Comparison of ENCODE assay signal across 8 cellular contexts in genomic region chr7:98168181-98168903, GRCh38. TPM values are rescaled to one million over a fixed set of nuclear protein-coding genes. Genes with fewer than 3 reads are reported as not detected.
DNase-seq lines count a peak whose midpoint lies in the region; ATAC-seq, FAIRE-seq and TF ChIP-seq lines count a peak whose summit lies in the region.

No MANE protein-coding gene starts in this region.

- no peaks in the 10 kb centered on the region for H3K79me2 ChIP-seq in GM12878 (ENCODE audit: control insufficient read depth, insufficient read depth, low read length)

- peak; percentile 66 for DNase-seq in Calu3
- peak; percentile 81 for DNase-seq in NAMALWA (ENCODE audit: low spot score)
- peak; percentile 49 for DNase-seq in T-helper 2 cell treated with Interferon-gamma antibody and Interleukin-4, amounts not matched to agents 5 μg/mL and 100 μg/mL, for 36 hours (ENCODE audit: low spot score)
- peak; percentile 16 for DNase-seq in GM12878 (ENCODE audit: low read depth, low spot score)
- DNase-seq in iPS DF 19.7 (ENCODE audit: low read depth, low spot score), result peak; percentile 54
- peak; percentile 21 to 70 (median 52) for DNase-seq in stimulated activated CD4-positive, alpha-beta T cell treated with anti-CD3 and anti-CD28 coated beads, Interleukin-12 subunit alpha, Interleukin-12 subunit beta, amount 100 ng/mL, for 48 hours (ENCODE audit: low read depth in 2 of 3, low spot score in 1 of 3)

- no peak overlapping the region for H3K9ac ChIP-seq in GM12878 (ENCODE audit: control insufficient read depth, insufficient read depth, low read length)

- no peaks in the 10 kb centered on the region for H3K27me3 Mint-ChIP-seq in Calu3 (ENCODE audit: unreplicated experiment)
- H3K27me3 Mint-ChIP-seq in T-helper 2 cell treated with Interferon-gamma antibody and Interleukin-4, amounts not matched to agents 5 μg/mL and 100 μg/mL, for 36 hours (ENCODE audit: low read depth), result no peaks in the 10 kb centered on the region

- no peaks in the 10 kb centered on the region for H3K4me1 ChIP-seq in GM12878 (ENCODE audit: control insufficient read depth, insufficient read depth, low read length)

- H3K4me3 Mint-ChIP-seq in Calu3 (ENCODE audit: low read depth, unreplicated experiment), result no peak overlapping the region
- H3K4me3 Mint-ChIP-seq in T-helper 2 cell treated with Interferon-gamma antibody and Interleukin-4, amounts not matched to agents 5 μg/mL and 100 μg/mL, for 36 hours, result no peak overlapping the region

- peak; percentile 87 for TF ChIP-seq RAD21 in GM12878 (IDR thresholded peaks at IDR 0.05; ENCODE audit: insufficient read depth, low read depth, low read length)

- H3K4me1 Mint-ChIP-seq in Calu3 (ENCODE audit: low read depth, unreplicated experiment), result no peaks in the 10 kb centered on the region
- H3K4me1 Mint-ChIP-seq in T-helper 2 cell treated with Interferon-gamma antibody and Interleukin-4, amounts not matched to agents 5 μg/mL and 100 μg/mL, for 36 hours (ENCODE audit: low read depth), result no peaks in the 10 kb centered on the region

- H3K27ac ChIP-seq in GM12878 (ENCODE audit: control insufficient read depth, insufficient read depth), result no peak overlapping the region

- SMC1A ChIA-PET in GM12878 (lab: Charles Lee; ENCODE audit: uncharacterized antibody, unreplicated experiment), result interaction anchor here (0.9 to 7.3 kb wide), 22 partner anchors 9 to 234 kb away, joined by 3 to 195 read pairs (median 5); partner anchors contain the start of gene LMTK2

- H3K4me2 ChIP-seq in GM12878 (ENCODE audit: control insufficient read depth, insufficient read depth), result no peak overlapping the region

- ATAC-seq in GM21447 (IDR thresholded peaks at IDR 0.05; ENCODE audit: unreplicated experiment) (peak; percentile 61), GM12878 (peak; percentile 74), HG02588 (IDR thresholded peaks at IDR 0.05; ENCODE audit: unreplicated experiment) (no peak)

- TF ChIP-seq POLR2A in GM12878 (IDR thresholded peaks at IDR 0.05; ENCODE audit: low read depth, low read length), result no peak

- TF ChIP-seq EP300 in GM12878 (IDR thresholded peaks at IDR 0.05; ENCODE audit: borderline replicate concordance in 1 of 2, control insufficient read depth in 1 of 2, low read depth in 2 of 2, low read length in 2 of 2), result no peak

- no peaks in the 10 kb centered on the region for H4K20me1 ChIP-seq in GM12878 (ENCODE audit: control insufficient read depth, insufficient read depth)

- CTCF ChIA-PET in Calu3 (lab: Charles Lee), result interaction anchor here (1.0 to 2.0 kb wide), 4 partner anchors 33 to 146 kb away, joined by 3 to 32 read pairs (median 4); no protein-coding TSS in a partner anchor
- CTCF ChIA-PET in GM12878 (lab: Yijun Ruan, JAX), result interaction anchor here (0.6 to 10.0 kb wide), 42 partner anchors 9 to 1077 kb away, joined by 3 to 450 read pairs (median 5); partner anchors contain the start of genes BAIAP2L1 and LMTK2

- POLR2A ChIA-PET in GM12878 (lab: Charles Lee), result interaction anchor here (0.9 to 1.3 kb wide), 4 partner anchors 13 to 147 kb away, joined by 3 to 6 read pairs (median 4); partner anchors contain the start of gene LMTK2

- FAIRE-seq in GM12878 (lab: Jason Lieb, UNC), result peak; percentile 74

- no peaks in the 10 kb centered on the region for H3K36me3 Mint-ChIP-seq in Calu3 (ENCODE audit: insufficient read depth, unreplicated experiment)
- peaks cover 2% of the 10 kb centered on the region for H3K36me3 Mint-ChIP-seq in T-helper 2 cell treated with Interferon-gamma antibody and Interleukin-4, amounts not matched to agents 5 μg/mL and 100 μg/mL, for 36 hours (ENCODE audit: low read depth)

- no peaks in the 10 kb centered on the region for H3K27me3 ChIP-seq in GM12878 (replicated peaks in 1 of 2; ENCODE audit: control insufficient read depth in 2 of 2, insufficient read depth in 2 of 2, low read length in 1 of 2)

- H3K27ac Mint-ChIP-seq in Calu3 (ENCODE audit: unreplicated experiment), result peak overlapping the region; percentile 2
- H3K27ac Mint-ChIP-seq in T-helper 2 cell treated with Interferon-gamma antibody and Interleukin-4, amounts not matched to agents 5 μg/mL and 100 μg/mL, for 36 hours, result no peak overlapping the region

- 82% methylated on average over 17 of the region's 17 CpGs for WGBS in GM12878 (ENCODE audit: insufficient coverage, insufficient replicate concordance, low lambda C conversion rate, missing lambda C conversion rate)

- H3K9me3 Mint-ChIP-seq in Calu3 (ENCODE audit: low read depth, unreplicated experiment), result no peaks in the 10 kb centered on the region
- H3K9me3 Mint-ChIP-seq in T-helper 2 cell treated with Interferon-gamma antibody and Interleukin-4, amounts not matched to agents 5 μg/mL and 100 μg/mL, for 36 hours, result no peaks in the 10 kb centered on the region

- TF ChIP-seq CTCF in Calu3 (IDR thresholded peaks at IDR 0.05; ENCODE audit: unreplicated experiment) (peak; percentile 68), GM12878 (IDR thresholded peaks at IDR 0.05 in 2 of 3, conservative IDR thresholded peaks at IDR 0.05 in 1 of 3; ENCODE audit: control insufficient read depth in 2 of 3, extremely low read depth in 1 of 3, insufficient read depth in 1 of 3, low read depth in 3 of 3, low read length in 3 of 3) (peak; percentile 55 to 76 (median 64))

- H3K9me3 ChIP-seq in GM12878 (replicated peaks; ENCODE audit: control insufficient read depth, insufficient read depth, low read length), result no peaks in the 10 kb centered on the region

- intact Hi-C loops in Calu3 (cut with micrococcal nuclease; ENCODE audit: unreplicated experiment) (loop anchor here (1.0 to 2.0 kb wide), 2 partner anchors 58 to 147 kb away; no protein-coding TSS in a partner anchor), GM12878 (cut with micrococcal nuclease; ENCODE audit: unreplicated experiment) (loop anchor here (1.0 to 2.0 kb wide), 2 partner anchors 72 to 147 kb away; no protein-coding TSS in a partner anchor)

- no peaks in the 10 kb centered on the region; a peak in 1 of 4 replicates for H3K36me3 ChIP-seq in GM12878 (ENCODE audit: control insufficient read depth in 2 of 2, insufficient read depth in 2 of 2, low read length in 1 of 2)

- no peak overlapping the region for H3K4me3 ChIP-seq in GM12878

- BruUV-seq in Calu3 (replicated peaks; lab: Mats Ljungman, UMichigan) (no TSS peak), GM12878 (replicated peaks; lab: Mats Ljungman, UMichigan) (no TSS peak)

- RAD21 ChIA-PET in GM12878 (lab: Charles Lee; ENCODE audit: unreplicated experiment), result interaction anchor here (0.9 to 8.9 kb wide), 20 partner anchors 9 to 233 kb away, joined by 3 to 297 read pairs (median 6); partner anchors contain the start of genes BAIAP2L1 and LMTK2

- in situ Hi-C loops in GM12878 (cut with MboI), result no loop called here

- no peak overlapping the region for H2AFZ ChIP-seq in GM12878 (ENCODE audit: control insufficient read depth, low read depth, low read length)

TF ChIP-seq in GM12878, 131 proteins besides CTCF, POLR2A, EP300 and RAD21:
- peak; percentile 74 for TF ChIP-seq SMC3 (IDR thresholded peaks at IDR 0.05; ENCODE audit: borderline replicate concordance, low read length)
- TF ChIP-seq ATF7 (IDR thresholded peaks at IDR 0.05; ENCODE audit: low read depth), result 0 out of 2 replicates have a peak, but pooled peaks have one; percentile 14
- peak; percentile 77 for TF ChIP-seq NR2F1 (conservative IDR thresholded peaks at IDR 0.05)
- 0 out of 2 replicates have a peak, but pooled peaks have one; percentile 32 for TF ChIP-seq RELB (IDR thresholded peaks at IDR 0.05; ENCODE audit: low read depth)
- no peak for TF ChIP-seq MXI1 (IDR thresholded peaks at IDR 0.05; ENCODE audit: low read depth, low read length)
- TF ChIP-seq MTA3 (IDR thresholded peaks at IDR 0.05; ENCODE audit: borderline replicate concordance, low read length), result no peak

RNA-seq across cellular contexts. Expression of gene BHLHA15, which starts 42.9 kb away (rescaled TPM):
- total RNA-seq in Calu3 (2022) (1.7 and 1.8 TPM in 2 replicates), GM12878 (2014; rRNA removed) (4.2 and 5.3 TPM in 2 replicates), GM12878 (2014; rRNA removed; fragmentation: Illumina TruSeq; extraction: Trizol) (0.37 and 0.54 TPM in 2 replicates), GM12878 (2021) (2.4 and 3.0 TPM in 2 replicates)
- total RNA-seq in GM12878 (2013; cell fraction: nucleolus; rRNA removed), result not detected in 2 replicates
- 2.1 TPM for polyA plus RNA-seq in GM12878 (2011; ENCODE audit: low read depth)
- polyA plus RNA-seq in GM12878 (2011; rRNA removed) (not detected in 2 replicates), GM12878 (2014; fragmentation: Illumina TruSeq; extraction: Trizol) (not detected in 2 replicates), GM12878 (2014; fragmentation: Nextera tagmentation; extraction: Ambion mirVana) (not detected), GM12878 (2014; rRNA removed) (1.9 and 4.9 TPM in 2 replicates), GM12878 (2016; fragmentation: Nextera tagmentation; extraction: Ambion mirVana) (1 to 10 TPM; 2.0 to 2.9 TPM)
- polyA plus RNA-seq in GM12878 (2011; cell fraction: cytosol; rRNA removed), result not detected in 2 replicates
- not detected in 2 replicates for polyA plus RNA-seq in GM12878 (2011; cell fraction: nucleus; rRNA removed)
- polyA plus RNA-seq in GM12878 (2012), result 4.3 and 6.3 TPM in 2 replicates
- not detected in 2 replicates for polyA minus RNA-seq in GM12878 (2011; rRNA and poly(A)+ RNA removed)
- polyA minus RNA-seq in GM12878 (2011; cell fraction: cytosol; rRNA and poly(A)+ RNA removed), result not detected in 2 replicates
- polyA minus RNA-seq in GM12878 (2011; cell fraction: nucleus; rRNA and poly(A)+ RNA removed), result not detected in 2 replicates

Comparison
In these comparisons a context has a peak if more than half of its experiments do, and no peak if none do; other contexts are left out.
1. DNase-seq: peak in every context shown above with its lines; median percentile 81 in NAMALWA; 66 in Calu3; 54 in iPS DF 19.7; 52 in stimulated activated CD4-positive, alpha-beta T cell treated with anti-CD3 and anti-CD28 coated beads, Interleukin-12 subunit alpha, Interleukin-12 subunit beta, amount 100 ng/mL, for 48 hours; 49 in T-helper 2 cell treated with Interferon-gamma antibody and Interleukin-4, amounts not matched to agents 5 μg/mL and 100 μg/mL, for 36 hours; 16 in GM12878.